10 cellular contexts compared by ENCODE assay signal in genomic region chr2:188291617-188292445, GRCh38. TPM values are rescaled to one million over a fixed set of nuclear protein-coding genes. Genes with fewer than 3 reads are reported as not detected.
DNase-seq lines count a peak whose midpoint lies in the region; ATAC-seq and TF ChIP-seq lines count a peak whose summit lies in the region.
"Had no signal": no experiment of that assay in that cellular context is flagged by ENCODE, and none has a peak within 500 bp of the region (broad histone marks: within the 10 kb centered on the region; RNA-seq: fewer than 3 reads in every experiment).

TSS of gene GULP1 (plus strand) at chr2:188291874. CDS start at chr2:188477703, 185,829 bp downstream.

- no peaks in the 10 kb centered on the region for H3K36me3 Mint-ChIP-seq in activated CD8-positive, alpha-beta T cell treated with anti-CD3 and anti-CD28 coated beads for 36 hours (ENCODE audit: low read depth)
- H3K36me3 Mint-ChIP-seq in naive thymus-derived CD8-positive, alpha-beta T cell, result peaks cover 0 to 10% (median 2%) of the 10 kb centered on the region in 3 donors
- H3K36me3 Mint-ChIP-seq: activated naive CD4-positive, alpha-beta T cell treated with anti-CD3 and anti-CD28 coated beads, Interleukin-2, amount 50 U/mL, for 24 hours; CD4-positive, CD25-positive, alpha-beta regulatory T cell had no signal

- POLR2A ChIA-PET in activated CD8-positive, alpha-beta T cell treated with anti-CD3 and anti-CD28 coated beads for 36 hours (lab: Charles Lee), result no interaction called here
- POLR2A ChIA-PET in naive thymus-derived CD8-positive, alpha-beta T cell (lab: Charles Lee), result no interaction called here

- intact Hi-C loops in activated CD8-positive, alpha-beta T cell treated with anti-CD3 and anti-CD28 coated beads for 36 hours (cut with micrococcal nuclease), result no loop called here

- DNase-seq in NCI-H1436 (lab: John Stamatoyannopoulos, UW) (peak; percentile 1), NCI-H1436 treated with DMSO at 0.1 percent for 48 hours (lab: John Stamatoyannopoulos, UW) (no peak), NCI-H1930 (lab: John Stamatoyannopoulos, UW) (peak; percentile 14 to 65), fibroblast of villous mesenchyme (ENCODE audit: low read depth) (peak; percentile 84), DMS79 (lab: John Stamatoyannopoulos, UW) (no peak)
- DNase-seq in activated CD8-positive, alpha-beta T cell treated with anti-CD3 and anti-CD28 coated beads for 36 hours, result no peak
- DNase-seq in naive thymus-derived CD8-positive, alpha-beta T cell, result no peak
- DNase-seq: CD4-positive, CD25-positive, alpha-beta regulatory T cell had no signal

- CTCF ChIA-PET in activated CD8-positive, alpha-beta T cell treated with anti-CD3 and anti-CD28 coated beads for 36 hours (lab: Charles Lee), result interaction anchor here (0.9 to 1.8 kb wide), 2 partner anchors 10 to 50 kb away, joined by 3 to 4 read pairs; no protein-coding TSS in a partner anchor

- H3K4me3 ChIP-seq in fibroblast of villous mesenchyme (ENCODE audit: low read depth, low read length), result peak within 1 kb of the TSS; percentile 75

- peaks cover 8% of the 10 kb centered on the region for H3K4me1 Mint-ChIP-seq in activated CD8-positive, alpha-beta T cell treated with anti-CD3 and anti-CD28 coated beads for 36 hours (ENCODE audit: low read depth)
- H3K4me1 Mint-ChIP-seq in naive thymus-derived CD8-positive, alpha-beta T cell, result peaks cover 5 to 13% (median 8%) of the 10 kb centered on the region in 4 donors

- no peaks in the 10 kb centered on the region for H3K9me3 Mint-ChIP-seq in activated CD8-positive, alpha-beta T cell treated with anti-CD3 and anti-CD28 coated beads for 36 hours
- peaks cover 0 to 7% (median 0%) of the 10 kb centered on the region in 9 donors for H3K9me3 Mint-ChIP-seq in naive thymus-derived CD8-positive, alpha-beta T cell
- H3K9me3 Mint-ChIP-seq: activated naive CD4-positive, alpha-beta T cell treated with anti-CD3 and anti-CD28 coated beads, Interleukin-2, amount 50 U/mL, for 24 hours had no signal

- peaks cover 31% of the 10 kb centered on the region for H3K27me3 Mint-ChIP-seq in activated CD8-positive, alpha-beta T cell treated with anti-CD3 and anti-CD28 coated beads for 36 hours
- H3K27me3 Mint-ChIP-seq in naive thymus-derived CD8-positive, alpha-beta T cell, result peaks cover 13 to 41% (median 36%) of the 10 kb centered on the region in 5 donors

- peak; percentile 45 for ATAC-seq in activated CD8-positive, alpha-beta T cell treated with anti-CD3 and anti-CD28 coated beads for 36 hours
- ATAC-seq in naive thymus-derived CD8-positive, alpha-beta T cell, result no peak
- no peak for ATAC-seq in GM19455 (IDR thresholded peaks at IDR 0.05; ENCODE audit: unreplicated experiment)

- H3K4me3 Mint-ChIP-seq in activated CD8-positive, alpha-beta T cell treated with anti-CD3 and anti-CD28 coated beads for 36 hours, result no peak within 1 kb of the TSS
- H3K4me3 Mint-ChIP-seq in naive thymus-derived CD8-positive, alpha-beta T cell, result peak within 1 kb of the TSS in 9 of 10 donors; percentile 32 to 82 (median 60)

- peak; percentile 22 for TF ChIP-seq CTCF in activated CD8-positive, alpha-beta T cell treated with anti-CD3 and anti-CD28 coated beads for 36 hours (IDR thresholded peaks at IDR 0.05)
- peak; percentile 75 for TF ChIP-seq CTCF in fibroblast of villous mesenchyme (IDR thresholded peaks at IDR 0.05; ENCODE audit: insufficient read depth, low read depth, low read length)

- H3K27ac Mint-ChIP-seq in activated CD8-positive, alpha-beta T cell treated with anti-CD3 and anti-CD28 coated beads for 36 hours, result no peak within 1 kb of the TSS
- peak within 1 kb of the TSS in 1 of 10 donors; percentile 47 for H3K27ac Mint-ChIP-seq in naive thymus-derived CD8-positive, alpha-beta T cell
- H3K27ac Mint-ChIP-seq: activated naive CD4-positive, alpha-beta T cell treated with anti-CD3 and anti-CD28 coated beads, Interleukin-2, amount 50 U/mL, for 24 hours; CD4-positive, CD25-positive, alpha-beta regulatory T cell had no signal

RNA-seq across cellular contexts. Expression of gene GULP1, which starts in this region (rescaled TPM):
- not detected for total RNA-seq in activated CD8-positive, alpha-beta T cell treated with anti-CD3 and anti-CD28 coated beads for 36 hours
- 53.1 and 118 TPM in 2 replicates for total RNA-seq in fibroblast of villous mesenchyme
- not detected for total RNA-seq in naive thymus-derived CD8-positive, alpha-beta T cell
- polyA plus RNA-seq in naive thymus-derived CD8-positive, alpha-beta T cell, result not detected
- total RNA-seq: CD4-positive, CD25-positive, alpha-beta regulatory T cell had no signal
- polyA plus RNA-seq: CD4-positive, CD25-positive, alpha-beta regulatory T cell had no signal

Comparison
In these comparisons a context has a peak if more than half of its experiments do, and no peak if none do; other contexts are left out.
1. RNA of gene GULP1 (total RNA-seq): 53.1 to 118 TPM in fibroblast of villous mesenchyme; not detected in activated CD8-positive, alpha-beta T cell treated with anti-CD3 and anti-CD28 coated beads for 36 hours and not detected in naive thymus-derived CD8-positive, alpha-beta T cell; every median in the first group is over 10 times any median in the second.
2. DNase-seq: peak in NCI-H1436 (single experiment), NCI-H1930 (2 of 2) and fibroblast of villous mesenchyme (single experiment); none in NCI-H1436 treated with DMSO at 0.1 percent for 48 hours (single experiment), activated CD8-positive, alpha-beta T cell treated with anti-CD3 and anti-CD28 coated beads for 36 hours (single experiment), naive thymus-derived CD8-positive, alpha-beta T cell (0 of 10) and DMS79 (single experiment).
3. Peak in ATAC-seq in activated CD8-positive, alpha-beta T cell treated with anti-CD3 and anti-CD28 coated beads for 36 hours; RNA of the gene not detected or under 1 TPM.